In genomic region chr1:225440380-225440957, GRCh38 we compare ENCODE assay signal across 27 cellular contexts. TPM values are rescaled to one million over a fixed set of nuclear protein-coding genes. Genes with fewer than 3 reads are reported as not detected.
DNase-seq lines count a peak whose midpoint lies in the region; ATAC-seq, FAIRE-seq and TF ChIP-seq lines count a peak whose summit lies in the region.
"Had no signal": no experiment of that assay in that cellular context is flagged by ENCODE, and none has a peak within 500 bp of the region (broad histone marks: within the 10 kb centered on the region; RNA-seq: fewer than 3 reads in every experiment).

No MANE protein-coding gene starts in this region.

- TF ChIP-seq POLR2A in A549 (IDR thresholded peaks at IDR 0.05; ENCODE audit: low read length): no peak
- TF ChIP-seq POLR2A in gastroesophageal sphincter (IDR thresholded peaks at IDR 0.05): no peak

- H3K27ac ChIP-seq in A549 (peak overlapping the region; percentile 29 to 77; a peak in 5 of 6 replicates), gastroesophageal sphincter (peak overlapping the region; percentile 21 to 86 (median 63)), pancreas (peak overlapping the region in 3 of 4 donors; percentile 24 to 80 (median 76))
- H3K27ac ChIP-seq: BLaER1, breast epithelium, neural progenitor cell, SJSA1, testis had no signal

- H3K9me3 ChIP-seq in A549 (no peaks in the 10 kb centered on the region), gastroesophageal sphincter (no peaks in the 10 kb centered on the region), pancreas (no peaks in the 10 kb centered on the region)
- H3K9me3 ChIP-seq: BLaER1, breast epithelium, SJSA1, testis had no signal

- 81% methylated on average over 3 of the region's 3 CpGs for WGBS in A549 (ENCODE audit: missing lambda C conversion rate)
- WGBS in gastroesophageal sphincter (ENCODE audit: low coverage in 1 of 2), 2 donors: 64 to 72% methylated on average over 2 to 3 of the region's 3 CpGs
- WGBS in pancreas, 2 donors: 28% methylated on average over 3 of the region's 3 CpGs

- H3K36me3 ChIP-seq in gastroesophageal sphincter (no peaks in the 10 kb centered on the region), pancreas (no peaks in the 10 kb centered on the region)
- H3K36me3 ChIP-seq: BLaER1, breast epithelium, neural progenitor cell, SJSA1 had no signal

- no peak for FAIRE-seq in A549 (lab: Jason Lieb, UNC)
- FAIRE-seq in pancreas (lab: Jason Lieb, UNC): no peak
- no peak for FAIRE-seq in RCC 7860 (lab: Jason Lieb, UNC)
- FAIRE-seq: GM12878 had no signal

- CTCF ChIA-PET in A549 (lab: Yijun Ruan, JAX): interaction anchor here (0.6 to 2.2 kb wide), 11 partner anchors 9 to 535 kb away, joined by 3 to 11 read pairs (median 3); partner anchors contain the start of gene LBR

- TF ChIP-seq CTCF in A549 (IDR thresholded peaks at IDR 0.05) (no peak), gastroesophageal sphincter (IDR thresholded peaks at IDR 0.05) (no peak), pancreas (IDR thresholded peaks at IDR 0.05) (no peak)

- intact Hi-C loops in pancreas (cut with DNase I): loop anchor here in 1 of 3 donors (10.0 kb wide), 1 partner anchor 126 kb away; no protein-coding TSS in a partner anchor

- TF ChIP-seq RAD21 in A549 (conservative IDR thresholded peaks at IDR 0.05 in 1 of 2, IDR thresholded peaks at IDR 0.05 in 1 of 2): no peak

- H3K4me3 ChIP-seq in A549: no peak overlapping the region
- no peak overlapping the region for H3K4me3 ChIP-seq in gastroesophageal sphincter
- no peak overlapping the region for H3K4me3 ChIP-seq in pancreas
- H3K4me3 ChIP-seq: BLaER1, breast epithelium, GM12878, neural progenitor cell, SJSA1, testis had no signal

- TF ChIP-seq EP300 in A549 (IDR thresholded peaks at IDR 0.05) (no peak), gastroesophageal sphincter (IDR thresholded peaks at IDR 0.05) (no peak)

- no peak for ATAC-seq in A549
- ATAC-seq in gastroesophageal sphincter: no peak
- ATAC-seq in pancreas: peak; percentile 35 to 58 (median 56)
- ATAC-seq in HG02798 (IDR thresholded peaks at IDR 0.05; ENCODE audit: poor library complexity, unreplicated experiment): no peak
- ATAC-seq: activated CD4-positive, alpha-beta T cell treated with anti-CD3 and anti-CD28 coated beads for 36 hours; effector memory CD8-positive, alpha-beta T cell; GM12878; left ventricle myocardium superior; stimulated activated memory B cell treated with anti-CD40 and anti-IgM and Interleukin-4, amounts not matched to agents 10 μg/mL and 1 μg/mL and 100 μg/mL, for 72 hours; T-helper 17 cell had no signal

- H3K4me2 ChIP-seq in A549: peak overlapping the region; percentile 39; the same call in 2 of the 3 replicates
- H3K4me2 ChIP-seq: BLaER1, neural progenitor cell had no signal

- H3K4me1 ChIP-seq in A549 (peaks cover 37% of the 10 kb centered on the region), gastroesophageal sphincter (peaks cover 2 to 57% (median 3%) of the 10 kb centered on the region in 3 donors), pancreas (peaks cover 18 to 37% (median 28%) of the 10 kb centered on the region in 3 donors)
- H3K4me1 ChIP-seq: breast epithelium, neural progenitor cell had no signal

- H3K27me3 ChIP-seq in gastroesophageal sphincter (no peaks in the 10 kb centered on the region), pancreas (no peaks in the 10 kb centered on the region)
- H3K27me3 ChIP-seq: BLaER1, breast epithelium, neural progenitor cell, SJSA1, testis had no signal

- POLR2A ChIA-PET in A549 (lab: Yijun Ruan, JAX): interaction anchor here (0.6 kb wide), 1 partner anchor 66 kb away, joined by 5 read pairs; no protein-coding TSS in a partner anchor

- DNase-seq in A549 (ENCODE audit: low read depth in 1 of 2, low spot score in 1 of 2) (no peak), DMS53 treated with DMSO at 0.1 percent for 48 hours (lab: John Stamatoyannopoulos, UW; ENCODE audit: unreplicated experiment) (peak; percentile 41), pancreas (peak in 2 of 6 donors; percentile 46 to 48), NCI-H748 treated with DMSO at 0.1 percent for 48 hours (lab: John Stamatoyannopoulos, UW) (no peak), RCC 7860 (ENCODE audit: low spot score) (no peak), occipital lobe (lab: John Stamatoyannopoulos, UW) (no peak)
- DNase-seq: activated CD4-positive, alpha-beta T cell treated with anti-CD3 and anti-CD28 coated beads for 36 hours; activated naive CD4-positive, alpha-beta T cell treated with anti-CD3 and anti-CD28 coated beads for 36 hours; activated T-cell treated with anti-CD3 and anti-CD28 coated beads, Interleukin-2, amount 50 U/mL, for 48 hours; effector memory CD8-positive, alpha-beta T cell; foreskin melanocyte; HFFc6; hypothalamus; left ventricle myocardium superior; NCI-H2081; NCI-H446 treated with DMSO at 0.1 percent for 48 hours; stimulated activated CD4-positive, alpha-beta T cell treated with anti-CD3 and anti-CD28 coated beads, Interleukin-2, amount 100 ng/mL, for 48 hours; T-helper 17 cell; testis had no signal

TF ChIP-seq in A549, 52 proteins besides CTCF, POLR2A, EP300 and RAD21:
- TF ChIP-seq NFE2L2 (conservative IDR thresholded peaks at IDR 0.05; ENCODE audit: low read length) (no peak), MAFK (IDR thresholded peaks at IDR 0.05; ENCODE audit: partially characterized antibody) (no peak), USF2 (IDR thresholded peaks at IDR 0.05) (no peak), CBX2 (IDR thresholded peaks at IDR 0.05; ENCODE audit: borderline replicate concordance, low read depth) (no peak), RCOR1 (IDR thresholded peaks at IDR 0.05; ENCODE audit: low read depth, low read length) (no peak), HEYL (CRISPR knock-in tag; IDR thresholded peaks at IDR 0.05) (no peak), ESRRA (IDR thresholded peaks at IDR 0.05; ENCODE audit: borderline replicate concordance, low read length) (no peak), CHD2 (IDR thresholded peaks at IDR 0.05; ENCODE audit: low read length, partially characterized antibody) (no peak), MAX (IDR thresholded peaks at IDR 0.05) (no peak), FOSL2 (IDR thresholded peaks at IDR 0.05) (no peak), FOSL2 (CRISPR knock-in tag; IDR thresholded peaks at IDR 0.05) (no peak), NR3C1 (IDR thresholded peaks at IDR 0.05) (no peak)

RNA-seq across cellular contexts. Expression of gene LBR, which starts 12.6 kb away (rescaled TPM):
- polyA plus RNA-seq in A549 (2011; rRNA removed): 54.6 and 68.7 TPM in 2 replicates
- 20.9 and 26.8 TPM in 2 replicates for polyA plus RNA-seq in A549 (2012; cell fraction: cytosol; rRNA removed)
- 26.0 and 49.8 TPM in 2 replicates for polyA plus RNA-seq in A549 (2012; cell fraction: nucleus; rRNA removed)
- polyA plus RNA-seq in A549 (2017; fragmentation: RNase III; extraction: RNeasy Plus Mini Kit Qiagen cat#74134 plus additional on column Dnase treatment): 39.2 to 40.8 TPM (median 39.8 TPM) in 3 replicates
- polyA minus RNA-seq in A549 (2011; rRNA and poly(A)+ RNA removed): 50.6 and 60.7 TPM in 2 replicates
- 100 to 1,000 TPM in 1 of 4 donors, 10 to 100 TPM in 3; 78.2 to 139 (median 92.8) TPM for total RNA-seq in gastroesophageal sphincter
- 10 to 100 TPM; 18.3 to 31.6 (median 19.9) TPM for total RNA-seq in pancreas
- polyA plus RNA-seq in pancreas: 10 to 100 TPM; 12.3 to 17.0 TPM
- total RNA-seq in occipital lobe: 71.6 TPM

Comparison
In these comparisons a context has a peak if more than half of its experiments do, and no peak if none do; other contexts are left out.
1. ATAC-seq: peak in pancreas (4 of 4); none in A549 (0 of 2), gastroesophageal sphincter (single experiment) and HG02798 (single experiment).
2. Peak in every context shown above with its lines, with median percentiles within 50 percentile points of each other: H3K27ac ChIP-seq.